In genomic region chr3:126063358-126063965, GRCh38 we compare ENCODE assay signal across 17 cellular contexts. TPM values are rescaled to one million over a fixed set of nuclear protein-coding genes. Genes with fewer than 3 reads are reported as not detected.
DNase-seq lines count a peak whose midpoint lies in the region; ATAC-seq and TF ChIP-seq lines count a peak whose summit lies in the region.
"Had no signal": no experiment of that assay in that cellular context is flagged by ENCODE, and none has a peak within 500 bp of the region (broad histone marks: within the 10 kb centered on the region; RNA-seq: fewer than 3 reads in every experiment).

No MANE protein-coding gene starts in this region.

- H3K27me3 ChIP-seq in DND-41 (ENCODE audit: insufficient read depth, low read length, poor library complexity): no peaks in the 10 kb centered on the region
- H3K27me3 ChIP-seq: BE2C, SJSA1 had no signal

- no peak overlapping the region for H3K4me3 Mint-ChIP-seq in activated CD4-positive, alpha-beta T cell treated with anti-CD3 and anti-CD28 coated beads, Interleukin-2, amount 10 ng/mL, durations not matched to agents 24 days and 14 days
- no peak overlapping the region for H3K4me3 Mint-ChIP-seq in activated CD4-positive, alpha-beta T cell treated with anti-CD3 and anti-CD28 coated beads for 36 hours
- H3K4me3 Mint-ChIP-seq in activated CD8-positive, alpha-beta T cell treated with anti-CD3 and anti-CD28 coated beads, Interleukin-2, amount 10 ng/mL, durations not matched to agents 7 days and 5 days: no peak overlapping the region

- peak overlapping the region; percentile 42 for H2AFZ ChIP-seq in DND-41 (ENCODE audit: low read depth, low read length)
- H2AFZ ChIP-seq: PC-9 had no signal

- H3K27ac ChIP-seq in DND-41 (ENCODE audit: low read length): peak overlapping the region; percentile 25; the same call in 1 of the 2 replicates
- H3K27ac ChIP-seq: PC-9, SJSA1 had no signal

- no peaks in the 10 kb centered on the region for H4K20me1 ChIP-seq in DND-41 (ENCODE audit: insufficient read depth, low read length)

- peak; percentile 51 for DNase-seq in activated CD4-positive, alpha-beta T cell treated with anti-CD3 and anti-CD28 coated beads, Interleukin-2, amount 10 ng/mL, durations not matched to agents 24 days and 14 days
- no peak for DNase-seq in activated CD4-positive, alpha-beta T cell treated with anti-CD3 and anti-CD28 coated beads for 36 hours
- DNase-seq in DND-41 (peak; percentile 33), iPS-NIHi7 (ENCODE audit: extremely low spot score) (peak; percentile 5), Kasumi-1 (lab: John Stamatoyannopoulos, UW) (no peak), NCI-H1694 treated with DMSO at 0.1 percent for 48 hours (lab: John Stamatoyannopoulos, UW) (no peak)
- DNase-seq in activated CD8-positive, alpha-beta T cell treated with anti-CD3 and anti-CD28 coated beads, Interleukin-2, amount 10 ng/mL, durations not matched to agents 7 days and 5 days: no peak
- DNase-seq: BE2C, IMR-90, MV-4-11, NCI-H1417, NCI-H1930, NCI-H446 treated with DMSO at 0.1 percent for 48 hours, NCI-H748 treated with DMSO at 0.1 percent for 48 hours, PC-9 had no signal

- H3K79me2 ChIP-seq in DND-41 (ENCODE audit: insufficient read depth, low read length): no peaks in the 10 kb centered on the region

- H3K4me1 Mint-ChIP-seq in activated CD4-positive, alpha-beta T cell treated with anti-CD3 and anti-CD28 coated beads, Interleukin-2, amount 10 ng/mL, durations not matched to agents 24 days and 14 days: peaks cover 5% of the 10 kb centered on the region
- H3K4me1 Mint-ChIP-seq in activated CD4-positive, alpha-beta T cell treated with anti-CD3 and anti-CD28 coated beads for 36 hours: peaks cover 14% of the 10 kb centered on the region
- peaks cover 11% of the 10 kb centered on the region for H3K4me1 Mint-ChIP-seq in activated CD8-positive, alpha-beta T cell treated with anti-CD3 and anti-CD28 coated beads, Interleukin-2, amount 10 ng/mL, durations not matched to agents 7 days and 5 days (ENCODE audit: low read depth)

- no peak overlapping the region for H3K4me2 ChIP-seq in DND-41 (ENCODE audit: insufficient read depth, low read length)
- H3K4me2 ChIP-seq: PC-9 had no signal

- intact Hi-C loops in activated CD4-positive, alpha-beta T cell treated with anti-CD3 and anti-CD28 coated beads, Interleukin-2, amount 10 ng/mL, durations not matched to agents 24 days and 14 days (cut with micrococcal nuclease): no loop called here
- intact Hi-C loops in activated CD4-positive, alpha-beta T cell treated with anti-CD3 and anti-CD28 coated beads for 36 hours (cut with DNase I, micrococcal nuclease): no loop called here

- no peak overlapping the region for H3K9ac ChIP-seq in DND-41 (ENCODE audit: low read depth, low read length)

- POLR2A ChIA-PET in activated CD4-positive, alpha-beta T cell treated with anti-CD3 and anti-CD28 coated beads for 36 hours (lab: Charles Lee): no interaction called here
- POLR2A ChIA-PET in activated CD8-positive, alpha-beta T cell treated with anti-CD3 and anti-CD28 coated beads, Interleukin-2, amount 10 ng/mL, durations not matched to agents 7 days and 5 days (lab: Charles Lee): no interaction called here

- H3K4me1 ChIP-seq in DND-41 (ENCODE audit: insufficient read depth, low read length): peaks cover 8% of the 10 kb centered on the region
- H3K4me1 ChIP-seq: BE2C, SJSA1 had no signal

- no peak overlapping the region for H3K4me3 ChIP-seq in DND-41 (ENCODE audit: low read depth in 1 of 2, low read length in 2 of 2)
- H3K4me3 ChIP-seq: PC-9, SJSA1 had no signal

- H3K36me3 ChIP-seq in DND-41 (ENCODE audit: insufficient read depth, low read length): no peaks in the 10 kb centered on the region
- H3K36me3 ChIP-seq: BE2C, SJSA1 had no signal

- H3K27ac Mint-ChIP-seq in activated CD4-positive, alpha-beta T cell treated with anti-CD3 and anti-CD28 coated beads, Interleukin-2, amount 10 ng/mL, durations not matched to agents 24 days and 14 days: peak overlapping the region; percentile 41
- H3K27ac Mint-ChIP-seq in activated CD4-positive, alpha-beta T cell treated with anti-CD3 and anti-CD28 coated beads for 36 hours: no peak overlapping the region
- H3K27ac Mint-ChIP-seq in activated CD8-positive, alpha-beta T cell treated with anti-CD3 and anti-CD28 coated beads, Interleukin-2, amount 10 ng/mL, durations not matched to agents 7 days and 5 days: peak overlapping the region; percentile 85

- CTCF ChIA-PET in activated CD4-positive, alpha-beta T cell treated with anti-CD3 and anti-CD28 coated beads for 36 hours (lab: Charles Lee): no interaction called here
- CTCF ChIA-PET in activated CD8-positive, alpha-beta T cell treated with anti-CD3 and anti-CD28 coated beads, Interleukin-2, amount 10 ng/mL, durations not matched to agents 7 days and 5 days (lab: Charles Lee): interaction anchor here (1.3 kb wide), 2 partner anchors 18 to 21 kb away, joined by 3 to 7 read pairs; partner anchors contain the start of gene SLC41A3

- H3K36me3 Mint-ChIP-seq in activated CD4-positive, alpha-beta T cell treated with anti-CD3 and anti-CD28 coated beads, Interleukin-2, amount 10 ng/mL, durations not matched to agents 24 days and 14 days (ENCODE audit: low read depth): no peaks in the 10 kb centered on the region
- H3K36me3 Mint-ChIP-seq in activated CD4-positive, alpha-beta T cell treated with anti-CD3 and anti-CD28 coated beads for 36 hours (ENCODE audit: low read depth): peaks cover 9% of the 10 kb centered on the region
- H3K36me3 Mint-ChIP-seq in activated CD8-positive, alpha-beta T cell treated with anti-CD3 and anti-CD28 coated beads, Interleukin-2, amount 10 ng/mL, durations not matched to agents 7 days and 5 days (ENCODE audit: low read depth): peaks cover 7% of the 10 kb centered on the region

- H3K27me3 Mint-ChIP-seq in activated CD4-positive, alpha-beta T cell treated with anti-CD3 and anti-CD28 coated beads, Interleukin-2, amount 10 ng/mL, durations not matched to agents 24 days and 14 days: no peaks in the 10 kb centered on the region
- no peaks in the 10 kb centered on the region for H3K27me3 Mint-ChIP-seq in activated CD4-positive, alpha-beta T cell treated with anti-CD3 and anti-CD28 coated beads for 36 hours
- H3K27me3 Mint-ChIP-seq in activated CD8-positive, alpha-beta T cell treated with anti-CD3 and anti-CD28 coated beads, Interleukin-2, amount 10 ng/mL, durations not matched to agents 7 days and 5 days (ENCODE audit: low read depth): no peaks in the 10 kb centered on the region

- ATAC-seq in activated CD4-positive, alpha-beta T cell treated with anti-CD3 and anti-CD28 coated beads for 36 hours: no peak
- ATAC-seq in DND-41 (ENCODE audit: insufficient read depth, low read depth) (peak; percentile 75), GM18861 (IDR thresholded peaks at IDR 0.05; ENCODE audit: unreplicated experiment) (no peak)
- no peak for ATAC-seq in activated CD8-positive, alpha-beta T cell treated with anti-CD3 and anti-CD28 coated beads, Interleukin-2, amount 10 ng/mL, durations not matched to agents 7 days and 5 days

- no peaks in the 10 kb centered on the region for H3K9me3 ChIP-seq in DND-41 (ENCODE audit: insufficient read depth, low read length, severe bottlenecking)
- H3K9me3 ChIP-seq: BE2C, SJSA1 had no signal

- no peaks in the 10 kb centered on the region for H3K9me3 Mint-ChIP-seq in activated CD4-positive, alpha-beta T cell treated with anti-CD3 and anti-CD28 coated beads, Interleukin-2, amount 10 ng/mL, durations not matched to agents 24 days and 14 days
- no peaks in the 10 kb centered on the region for H3K9me3 Mint-ChIP-seq in activated CD4-positive, alpha-beta T cell treated with anti-CD3 and anti-CD28 coated beads for 36 hours (ENCODE audit: low read depth)
- no peaks in the 10 kb centered on the region for H3K9me3 Mint-ChIP-seq in activated CD8-positive, alpha-beta T cell treated with anti-CD3 and anti-CD28 coated beads, Interleukin-2, amount 10 ng/mL, durations not matched to agents 7 days and 5 days (ENCODE audit: insufficient read depth)

- TF ChIP-seq CTCF in DND-41 (IDR thresholded peaks at IDR 0.05; ENCODE audit: borderline replicate concordance, extremely low read depth, low read length, poor library complexity, severe bottlenecking): no peak

RNA-seq across cellular contexts. Expression of gene SLC41A3, which starts 20.5 kb away (rescaled TPM):
- total RNA-seq in activated CD4-positive, alpha-beta T cell treated with anti-CD3 and anti-CD28 coated beads, Interleukin-2, amount 10 ng/mL, durations not matched to agents 24 days and 14 days: 17.9 and 20.1 TPM in 2 replicates
- total RNA-seq in activated CD4-positive, alpha-beta T cell treated with anti-CD3 and anti-CD28 coated beads for 36 hours: 10 to 100 TPM; 23.1 to 26.6 TPM
- total RNA-seq in activated CD8-positive, alpha-beta T cell treated with anti-CD3 and anti-CD28 coated beads, Interleukin-2, amount 10 ng/mL, durations not matched to agents 7 days and 5 days: 10 to 100 TPM; 22.0 to 26.5 TPM

Comparison
In these comparisons a context has a peak if more than half of its experiments do, and no peak if none do; other contexts are left out.
1. DNase-seq: peak in activated CD4-positive, alpha-beta T cell treated with anti-CD3 and anti-CD28 coated beads, Interleukin-2, amount 10 ng/mL, durations not matched to agents 24 days and 14 days (single experiment), DND-41 (single experiment) and iPS-NIHi7 (single experiment); none in activated CD4-positive, alpha-beta T cell treated with anti-CD3 and anti-CD28 coated beads for 36 hours (single experiment), activated CD8-positive, alpha-beta T cell treated with anti-CD3 and anti-CD28 coated beads, Interleukin-2, amount 10 ng/mL, durations not matched to agents 7 days and 5 days (single experiment), Kasumi-1 (0 of 2) and NCI-H1694 treated with DMSO at 0.1 percent for 48 hours (single experiment).